8 cellular contexts compared by ENCODE assay signal in genomic region chr4:153465922-153466636, GRCh38. TPM values are rescaled to one million over a fixed set of nuclear protein-coding genes. Genes with fewer than 3 reads are reported as not detected.
DNase-seq lines count a peak whose midpoint lies in the region; ATAC-seq, FAIRE-seq and TF ChIP-seq lines count a peak whose summit lies in the region.

TMEM131L (plus strand) TSS chr4:153466360; CDS start chr4:153466398, 38 bp downstream.

- DNase-seq in Caco-2 (peak; percentile 77 to 78), RCC 7860 (ENCODE audit: low spot score) (peak; percentile 20), fibroblast of pulmonary artery (ENCODE audit: low read depth) (peak; percentile 64)

- H3K27ac ChIP-seq in HUES6 (ENCODE audit: low read depth, low read length) (peak within 1 kb of the TSS; percentile 46), temporal lobe (ENCODE audit: low read depth, low read length) (no peak within 1 kb of the TSS)

- ATAC-seq in GM21390 (IDR thresholded peaks at IDR 0.05; ENCODE audit: unreplicated experiment), result peak; percentile 37
- peak; percentile 76 for ATAC-seq in activated T-helper 17 cell treated with anti-CD3 and anti-CD28 coated beads, Interleukin-2, amount 50 U/mL, for 72 hours (replicated peaks)

- H3K4me1 Mint-ChIP-seq in Caco-2 (ENCODE audit: low read depth, unreplicated experiment) (no peaks in the 10 kb centered on the region), nephron (peaks cover 55% of the 10 kb centered on the region)
- peaks cover 22% of the 10 kb centered on the region for H3K4me1 Mint-ChIP-seq in activated T-helper 17 cell treated with anti-CD3 and anti-CD28 coated beads, Interleukin-2, amount 50 U/mL, for 72 hours

- CTCF ChIA-PET in Caco-2 (lab: Charles Lee), result interaction anchor here (0.5 to 3.4 kb wide), 7 partner anchors 17 to 177 kb away, joined by 3 to 42 read pairs (median 4); no protein-coding TSS in a partner anchor

- peak within 1 kb of the TSS; percentile 73 for H3K27ac Mint-ChIP-seq in Caco-2 (ENCODE audit: unreplicated experiment)
- H3K27ac Mint-ChIP-seq in activated T-helper 17 cell treated with anti-CD3 and anti-CD28 coated beads, Interleukin-2, amount 50 U/mL, for 72 hours, result peak within 1 kb of the TSS; percentile 73
- H3K27ac Mint-ChIP-seq in nephron, result peak within 1 kb of the TSS; percentile 93 to 97 (median 96)

- TF ChIP-seq CTCF in Caco-2 (IDR thresholded peaks at IDR 0.05; ENCODE audit: insufficient read depth in 1 of 2, low read depth in 1 of 2, low read length in 1 of 2, severe bottlenecking in 1 of 2, unreplicated experiment in 1 of 2), result peak in 1 of 2 experiments; percentile 8
- TF ChIP-seq CTCF in fibroblast of pulmonary artery (IDR thresholded peaks at IDR 0.05; ENCODE audit: low read length, missing control alignments), result no peak
- TF ChIP-seq CTCF in nephron (IDR thresholded peaks at IDR 0.05; ENCODE audit: unreplicated experiment in 3 of 3), result peak in 1 of 3 experiments; percentile 25

- H3K4me3 Mint-ChIP-seq in Caco-2 (ENCODE audit: unreplicated experiment) (peak within 1 kb of the TSS; percentile 90), nephron (peak within 1 kb of the TSS; percentile 95 to 98 (median 97))
- peak within 1 kb of the TSS; percentile 82 for H3K4me3 Mint-ChIP-seq in activated T-helper 17 cell treated with anti-CD3 and anti-CD28 coated beads, Interleukin-2, amount 50 U/mL, for 72 hours

- H3K36me3 Mint-ChIP-seq in Caco-2 (ENCODE audit: insufficient read depth, unreplicated experiment) (peaks cover 8% of the 10 kb centered on the region), nephron (ENCODE audit: low read depth) (peaks cover 10% of the 10 kb centered on the region)
- H3K36me3 Mint-ChIP-seq in activated T-helper 17 cell treated with anti-CD3 and anti-CD28 coated beads, Interleukin-2, amount 50 U/mL, for 72 hours (ENCODE audit: low read depth), result peaks cover 44% of the 10 kb centered on the region

- BruUV-seq in Caco-2 (replicated peaks; lab: Mats Ljungman, UMichigan), result no TSS peak

- peak within 1 kb of the TSS; percentile 62 for H3K4me3 ChIP-seq in Caco-2 (ENCODE audit: low read depth, low read length)
- peak within 1 kb of the TSS; percentile 77 for H3K4me3 ChIP-seq in HUES6 (ENCODE audit: low read depth, low read length)
- peak within 1 kb of the TSS; percentile 84 for H3K4me3 ChIP-seq in fibroblast of pulmonary artery (replicated peaks; ENCODE audit: low read depth, low read length)

- H3K9me3 ChIP-seq in Caco-2 (no peaks in the 10 kb centered on the region), HUES6 (ENCODE audit: control insufficient read depth, insufficient read depth, low read depth, low read length) (no peaks in the 10 kb centered on the region)

- no peaks in the 10 kb centered on the region for H3K27me3 ChIP-seq in Caco-2 (replicated peaks; ENCODE audit: control insufficient read depth, insufficient read depth, low read length)
- H3K27me3 ChIP-seq in HUES6 (ENCODE audit: control insufficient read depth, insufficient read depth, low read length), result peaks cover 11% of the 10 kb centered on the region; the same call in 1 of the 2 replicates

- POLR2A ChIA-PET in Caco-2 (lab: Charles Lee), result interaction anchor here (0.5 to 1.9 kb wide), 9 partner anchors 20 to 1075 kb away, joined by 3 to 17 read pairs (median 5); no protein-coding TSS in a partner anchor

- peak within 1 kb of the TSS; percentile 78 for H3K9ac ChIP-seq in HUES6 (ENCODE audit: low read length)

- no peak for FAIRE-seq in RCC 7860 (lab: Jason Lieb, UNC)

- H3K27me3 Mint-ChIP-seq in Caco-2 (ENCODE audit: insufficient read depth, unreplicated experiment), result no peaks in the 10 kb centered on the region
- H3K27me3 Mint-ChIP-seq in activated T-helper 17 cell treated with anti-CD3 and anti-CD28 coated beads, Interleukin-2, amount 50 U/mL, for 72 hours, result no peaks in the 10 kb centered on the region
- H3K27me3 Mint-ChIP-seq in nephron (ENCODE audit: low read depth), result peaks cover 9% of the 10 kb centered on the region

- H3K4me1 ChIP-seq in Caco-2 (peaks cover 14% of the 10 kb centered on the region), HUES6 (ENCODE audit: control insufficient read depth, insufficient read depth, low read length) (peaks cover 14% of the 10 kb centered on the region)

- no peaks in the 10 kb centered on the region for H3K36me3 ChIP-seq in Caco-2 (ENCODE audit: control insufficient read depth, insufficient read depth, low read length)
- H3K36me3 ChIP-seq in HUES6 (ENCODE audit: control insufficient read depth, insufficient read depth, low read length), result peaks cover 3% of the 10 kb centered on the region; the same call in 1 of the 2 replicates

- intact Hi-C loops in Caco-2 (cut with micrococcal nuclease; ENCODE audit: unreplicated experiment), result loop anchor here (1.0 to 2.0 kb wide), 4 partner anchors 33 to 122 kb away; partner anchors contain the start of gene MND1

- H3K9me3 Mint-ChIP-seq in Caco-2 (ENCODE audit: unreplicated experiment) (no peaks in the 10 kb centered on the region), nephron (no peaks in the 10 kb centered on the region)
- H3K9me3 Mint-ChIP-seq in activated T-helper 17 cell treated with anti-CD3 and anti-CD28 coated beads, Interleukin-2, amount 50 U/mL, for 72 hours, result no peaks in the 10 kb centered on the region

RNA-seq across cellular contexts. Expression of gene TMEM131L, which starts in this region (rescaled TPM):
- 20.8 and 20.9 TPM in 2 replicates for total RNA-seq in Caco-2 (2022)
- total RNA-seq in activated T-helper 17 cell treated with anti-CD3 and anti-CD28 coated beads, Interleukin-2, amount 50 U/mL, for 72 hours, result 10 to 100 TPM; 19.1 to 30.9 TPM
- total RNA-seq in temporal lobe, result 53.6 TPM

Comparison
In these comparisons a context has a peak if more than half of its experiments do, and no peak if none do; other contexts are left out.
1. DNase-seq: peak in every context shown above with its lines; median percentile 78 in Caco-2; 64 in fibroblast of pulmonary artery; 20 in RCC 7860.